Comparison of ENCODE assay signal across 9 cellular contexts in genomic region chr1:32759997-32760623, GRCh38. TPM values are rescaled to one million over a fixed set of nuclear protein-coding genes. Genes with fewer than 3 reads are reported as not detected.
A peak's percentile ranks its signal among the peaks of the same experiment; 100 is the strongest.
DNase-seq lines count a peak whose midpoint lies in the region; ATAC-seq, FAIRE-seq and TF ChIP-seq lines count a peak whose summit lies in the region.
"Had no signal": no experiment of that assay in that cellular context is flagged by ENCODE, and none has a peak within 500 bp of the region (broad histone marks: within the 10 kb centered on the region; RNA-seq: fewer than 3 reads in every experiment).

No MANE protein-coding gene starts in this region.

- POLR2A ChIA-PET in CD4-positive, alpha-beta memory T cell (lab: Charles Lee; ENCODE audit: partially characterized antibody), result no interaction called here
- POLR2A ChIA-PET in A673 (lab: Charles Lee; ENCODE audit: low non-redundant PET), result no interaction called here

- no peak for ATAC-seq in natural killer cell treated with Interleukin-12 subunit alpha and Interleukin-12 subunit beta and Interleukin-15 and Interleukin-18, amount 100 ng/mL, for 72 hours

- no peak overlapping the region for H3K27ac ChIP-seq in CD4-positive, alpha-beta memory T cell (ENCODE audit: low read depth, low read length)
- H3K27ac ChIP-seq in KOPT-K1 (ENCODE audit: low read depth, low read length, poor library complexity, severe bottlenecking) (peak overlapping the region; percentile 26), muscle layer of duodenum (ENCODE audit: low read length) (peak overlapping the region; percentile 94), A673 (ENCODE audit: low read depth, low read length, poor library complexity, severe bottlenecking) (no peak overlapping the region)

- no peak for DNase-seq in CD4-positive, alpha-beta memory T cell
- DNase-seq in endothelial cell (ENCODE audit: low spot score) (no peak), GM12891 (ENCODE audit: insufficient read length, low spot score) (no peak), A673 (ENCODE audit: low spot score) (no peak), NCI-H2029 treated with DMSO at 0.1 percent for 48 hours (lab: John Stamatoyannopoulos, UW) (no peak)
- DNase-seq in natural killer cell treated with Interleukin-12 subunit alpha and Interleukin-12 subunit beta and Interleukin-15 and Interleukin-18, amount 100 ng/mL, for 72 hours (ENCODE audit: low spot score), result no peak
- DNase-seq: effector CD8-positive, alpha-beta T cell had no signal

- TF ChIP-seq CTCF in endothelial cell (IDR thresholded peaks at IDR 0.05; ENCODE audit: unreplicated experiment) (no peak), A673 (conservative IDR thresholded peaks at IDR 0.05; ENCODE audit: low read depth, low read length) (no peak)

- no peaks in the 10 kb centered on the region for H3K27me3 Mint-ChIP-seq in CD4-positive, alpha-beta memory T cell
- peaks cover 6% of the 10 kb centered on the region for H3K27me3 Mint-ChIP-seq in endothelial cell (ENCODE audit: unreplicated experiment)
- no peaks in the 10 kb centered on the region for H3K27me3 Mint-ChIP-seq in natural killer cell treated with Interleukin-12 subunit alpha and Interleukin-12 subunit beta and Interleukin-15 and Interleukin-18, amount 100 ng/mL, for 72 hours

- no peaks in the 10 kb centered on the region for H3K36me3 Mint-ChIP-seq in CD4-positive, alpha-beta memory T cell
- peaks cover 14% of the 10 kb centered on the region for H3K36me3 Mint-ChIP-seq in endothelial cell (ENCODE audit: low read depth, unreplicated experiment)
- no peaks in the 10 kb centered on the region for H3K36me3 Mint-ChIP-seq in natural killer cell treated with Interleukin-12 subunit alpha and Interleukin-12 subunit beta and Interleukin-15 and Interleukin-18, amount 100 ng/mL, for 72 hours

- FAIRE-seq in GM12891 (lab: Jason Lieb, UNC), result no peak

- peaks cover 9 to 27% (median 17%) of the 10 kb centered on the region in 4 donors for H3K4me1 Mint-ChIP-seq in CD4-positive, alpha-beta memory T cell
- peaks cover 46% of the 10 kb centered on the region for H3K4me1 Mint-ChIP-seq in endothelial cell (ENCODE audit: unreplicated experiment)
- peaks cover 6% of the 10 kb centered on the region in 2 donors for H3K4me1 Mint-ChIP-seq in natural killer cell treated with Interleukin-12 subunit alpha and Interleukin-12 subunit beta and Interleukin-15 and Interleukin-18, amount 100 ng/mL, for 72 hours (ENCODE audit: low read depth in 2 of 2)

- peaks cover 11% of the 10 kb centered on the region for H3K4me1 ChIP-seq in CD4-positive, alpha-beta memory T cell (ENCODE audit: insufficient read depth, low read length)
- peaks cover 3 to 12% of the 10 kb centered on the region in 2 donors for H3K4me1 ChIP-seq in muscle layer of duodenum (ENCODE audit: control insufficient read depth in 1 of 2, insufficient read depth in 2 of 2, low read length in 2 of 2)
- H3K4me1 ChIP-seq in A673 (ENCODE audit: insufficient read depth, low read length, poor library complexity, severe bottlenecking), result peaks cover 9% of the 10 kb centered on the region

- no peaks in the 10 kb centered on the region for H3K36me3 ChIP-seq in CD4-positive, alpha-beta memory T cell (ENCODE audit: insufficient read depth, low read length)
- H3K36me3 ChIP-seq in KOPT-K1 (ENCODE audit: insufficient read depth, low read length) (no peaks in the 10 kb centered on the region), muscle layer of duodenum (ENCODE audit: control insufficient read depth in 1 of 2, insufficient read depth in 2 of 2, low read length in 2 of 2) (no peaks in the 10 kb centered on the region), A673 (ENCODE audit: insufficient read depth, low read length, poor library complexity, severe bottlenecking) (no peaks in the 10 kb centered on the region)

- no peak overlapping the region for H3K4me3 ChIP-seq in CD4-positive, alpha-beta memory T cell (ENCODE audit: low read length in 2 of 2)
- no peak overlapping the region for H3K4me3 ChIP-seq in muscle layer of duodenum (ENCODE audit: low read depth in 1 of 2, low read length in 2 of 2)
- H3K4me3 ChIP-seq in A673 (ENCODE audit: low read depth, low read length, poor library complexity, severe bottlenecking), result no peak overlapping the region

- intact Hi-C loops in CD4-positive, alpha-beta memory T cell (cut with micrococcal nuclease), result no loop called here
- intact Hi-C loops in A673 (cut with micrococcal nuclease; ENCODE audit: unreplicated experiment), result no loop called here

- no peak for TF ChIP-seq POLR2A in GM12891 (IDR thresholded peaks at IDR 0.05; ENCODE audit: low read depth, low read length)

- peak overlapping the region in 6 of 7 donors; percentile 18 to 84 (median 55) for H3K27ac Mint-ChIP-seq in CD4-positive, alpha-beta memory T cell
- peak overlapping the region; percentile 14 for H3K27ac Mint-ChIP-seq in endothelial cell (ENCODE audit: unreplicated experiment)
- no peak overlapping the region for H3K27ac Mint-ChIP-seq in natural killer cell treated with Interleukin-12 subunit alpha and Interleukin-12 subunit beta and Interleukin-15 and Interleukin-18, amount 100 ng/mL, for 72 hours

- no peaks in the 10 kb centered on the region for H3K9me3 Mint-ChIP-seq in CD4-positive, alpha-beta memory T cell
- H3K9me3 Mint-ChIP-seq in endothelial cell (ENCODE audit: unreplicated experiment), result no peaks in the 10 kb centered on the region
- no peaks in the 10 kb centered on the region for H3K9me3 Mint-ChIP-seq in natural killer cell treated with Interleukin-12 subunit alpha and Interleukin-12 subunit beta and Interleukin-15 and Interleukin-18, amount 100 ng/mL, for 72 hours

- no peaks in the 10 kb centered on the region for H3K27me3 ChIP-seq in CD4-positive, alpha-beta memory T cell (ENCODE audit: insufficient read depth, low read length)
- H3K27me3 ChIP-seq in muscle layer of duodenum (ENCODE audit: low read depth, low read length) (no peaks in the 10 kb centered on the region), A673 (replicated peaks; ENCODE audit: insufficient read depth, low read depth, low read length, poor library complexity) (no peaks in the 10 kb centered on the region)

- BruUV-seq in A673 (replicated peaks; lab: Mats Ljungman, UMichigan), result no TSS peak

- no peaks in the 10 kb centered on the region for H3K9me3 ChIP-seq in CD4-positive, alpha-beta memory T cell (ENCODE audit: control insufficient read depth in 1 of 2, low read length in 2 of 2)
- H3K9me3 ChIP-seq in KOPT-K1 (ENCODE audit: insufficient read depth, low read length, poor library complexity, severe bottlenecking) (no peaks in the 10 kb centered on the region), muscle layer of duodenum (ENCODE audit: control insufficient read depth in 1 of 2, low read length in 2 of 2) (no peaks in the 10 kb centered on the region), A673 (ENCODE audit: low read depth, low read length, poor library complexity, severe bottlenecking) (no peaks in the 10 kb centered on the region)

- H3K4me3 Mint-ChIP-seq in CD4-positive, alpha-beta memory T cell, result no peak overlapping the region
- no peak overlapping the region for H3K4me3 Mint-ChIP-seq in endothelial cell (ENCODE audit: unreplicated experiment)
- H3K4me3 Mint-ChIP-seq in natural killer cell treated with Interleukin-12 subunit alpha and Interleukin-12 subunit beta and Interleukin-15 and Interleukin-18, amount 100 ng/mL, for 72 hours, result no peak overlapping the region

- CTCF ChIA-PET in CD4-positive, alpha-beta memory T cell (lab: Charles Lee; ENCODE audit: partially characterized antibody), result no interaction called here
- CTCF ChIA-PET in A673 (lab: Charles Lee), result no interaction called here

TF ChIP-seq in GM12891, 5 proteins besides CTCF, POLR2A, EP300 and RAD21:
- TF ChIP-seq PAX5 (IDR thresholded peaks at IDR 0.05; ENCODE audit: insufficient read depth, low read length, severe bottlenecking), result no peak

RNA-seq across cellular contexts. Expression of gene YARS1, which starts 57.0 kb away (rescaled TPM):
- total RNA-seq in CD4-positive, alpha-beta memory T cell, result 100 to 1,000 TPM; 110 to 114 TPM
- polyA plus RNA-seq in CD4-positive, alpha-beta memory T cell, result 10 to 100 TPM; 46.6 to 70.0 TPM
- total RNA-seq in endothelial cell (ENCODE audit: unreplicated experiment) (73.2 TPM), A673 (2021) (262 and 299 TPM in 2 replicates)
- polyA plus RNA-seq in GM12891 (2012; ENCODE audit: low read depth, missing spikeins), result 86.4 TPM
- 100 to 1,000 TPM; 228 to 274 TPM for total RNA-seq in natural killer cell treated with Interleukin-12 subunit alpha and Interleukin-12 subunit beta and Interleukin-15 and Interleukin-18, amount 100 ng/mL, for 72 hours

RNA-seq across cellular contexts. Expression of gene S100PBP, which starts 57.3 kb away (rescaled TPM):
- total RNA-seq in CD4-positive, alpha-beta memory T cell, result 10 to 100 TPM; 63.2 to 65.5 TPM
- polyA plus RNA-seq in CD4-positive, alpha-beta memory T cell, result 10 to 100 TPM in 1 of 2 donors, 1 to 10 TPM in 1; 6.5 to 14.0 TPM
- total RNA-seq in endothelial cell (ENCODE audit: unreplicated experiment) (43.3 TPM), A673 (2021) (66.1 and 69.3 TPM in 2 replicates)
- 19.2 TPM for polyA plus RNA-seq in GM12891 (2012; ENCODE audit: low read depth, missing spikeins)
- 10 to 100 TPM; 31.0 to 54.9 TPM for total RNA-seq in natural killer cell treated with Interleukin-12 subunit alpha and Interleukin-12 subunit beta and Interleukin-15 and Interleukin-18, amount 100 ng/mL, for 72 hours

RNA-seq across cellular contexts. Expression of gene SYNC, which starts 57.5 kb away (rescaled TPM):
- total RNA-seq in CD4-positive, alpha-beta memory T cell, result not detected
- polyA plus RNA-seq in CD4-positive, alpha-beta memory T cell, result not detected
- total RNA-seq in endothelial cell (ENCODE audit: unreplicated experiment) (0.49 TPM), A673 (2021) (0.71 TPM in 1 of 2 replicates, not detected in the other)
- polyA plus RNA-seq in GM12891 (2012; ENCODE audit: low read depth, missing spikeins), result not detected
- not detected for total RNA-seq in natural killer cell treated with Interleukin-12 subunit alpha and Interleukin-12 subunit beta and Interleukin-15 and Interleukin-18, amount 100 ng/mL, for 72 hours

Comparison
In these comparisons a context has a peak if more than half of its experiments do, and no peak if none do; other contexts are left out.
1. H3K27ac ChIP-seq: peak in KOPT-K1 (single experiment) and muscle layer of duodenum (single experiment); none in CD4-positive, alpha-beta memory T cell (single experiment) and A673 (single experiment).
2. H3K27ac Mint-ChIP-seq: peak in CD4-positive, alpha-beta memory T cell (6 of 7) and endothelial cell (single experiment); none in natural killer cell treated with Interleukin-12 subunit alpha and Interleukin-12 subunit beta and Interleukin-15 and Interleukin-18, amount 100 ng/mL, for 72 hours (0 of 2).